In genomic region chr5:73030995-73031394, GRCh38 we compare ENCODE assay signal across 12 cellular contexts.
DNase-seq lines count a peak whose midpoint lies in the region; ATAC-seq, FAIRE-seq and TF ChIP-seq lines count a peak whose summit lies in the region.
"Had no signal": no experiment of that assay in that cellular context is flagged by ENCODE, and none has a peak within 500 bp of the region (broad histone marks: within the 10 kb centered on the region; RNA-seq: fewer than 3 reads in every experiment).

No MANE protein-coding gene starts in this region.

- H3K36me3 ChIP-seq in A673 (ENCODE audit: insufficient read depth, low read length, poor library complexity, severe bottlenecking): no peaks in the 10 kb centered on the region
- peaks cover 3 to 4% of the 10 kb centered on the region in 2 experiments for H3K36me3 ChIP-seq in keratinocyte (ENCODE audit: control insufficient read depth in 2 of 2, extremely low read depth in 1 of 2, insufficient read depth in 2 of 2, low read length in 2 of 2)

- peak; percentile 11 for DNase-seq in A673 (ENCODE audit: low spot score)
- DNase-seq in HS-27A (ENCODE audit: low read depth): peak; percentile 52
- DNase-seq in astrocyte of the hippocampus (ENCODE audit: low read depth, low spot score): peak; percentile 90
- DNase-seq in keratinocyte (ENCODE audit: low read depth, low spot score): peak; percentile 54
- DNase-seq in DMS153 treated with DMSO at 0.1 percent for 48 hours (lab: John Stamatoyannopoulos, UW; ENCODE audit: unreplicated experiment): no peak
- DNase-seq: anterior cingulate cortex; CD4-positive, CD25-positive, alpha-beta regulatory T cell; left cardiac atrium had no signal

- BruUV-seq in A673 (replicated peaks; lab: Mats Ljungman, UMichigan): no TSS peak

- no peak overlapping the region for H2AFZ ChIP-seq in keratinocyte (ENCODE audit: control insufficient read depth, low read length)

- no peaks in the 10 kb centered on the region for H3K9me3 ChIP-seq in A673 (ENCODE audit: low read depth, low read length, poor library complexity, severe bottlenecking)
- no peaks in the 10 kb centered on the region for H3K9me3 ChIP-seq in keratinocyte (ENCODE audit: control insufficient read depth, low read depth, low read length)

- no peaks in the 10 kb centered on the region for H3K4me1 ChIP-seq in A673 (ENCODE audit: insufficient read depth, low read length, poor library complexity, severe bottlenecking)
- peaks cover 29% of the 10 kb centered on the region for H3K4me1 ChIP-seq in keratinocyte (ENCODE audit: control insufficient read depth, extremely low read depth, insufficient read depth, low read length)

- TF ChIP-seq CTCF in A673 (conservative IDR thresholded peaks at IDR 0.05; ENCODE audit: low read depth, low read length): no peak
- TF ChIP-seq CTCF in keratinocyte (optimal IDR thresholded peaks at IDR 0.05 in 1 of 3, IDR thresholded peaks at IDR 0.05 in 1 of 3, conservative IDR thresholded peaks at IDR 0.05 in 1 of 3; ENCODE audit: extremely low read depth in 1 of 3, insufficient read depth in 2 of 3, low read length in 3 of 3): no peak

- no peaks in the 10 kb centered on the region for H4K20me1 ChIP-seq in keratinocyte (ENCODE audit: control insufficient read depth, extremely low read depth, insufficient read depth, low read length)

- H3K27ac ChIP-seq in A673 (ENCODE audit: low read depth, low read length, poor library complexity, severe bottlenecking) (no peak overlapping the region), keratinocyte (ENCODE audit: control insufficient read depth, insufficient read depth, low read length) (peak overlapping the region; percentile 81)
- H3K27ac ChIP-seq: VCaP had no signal

- H3K27me3 ChIP-seq in A673 (replicated peaks; ENCODE audit: insufficient read depth, low read depth, low read length, poor library complexity) (no peaks in the 10 kb centered on the region), keratinocyte (ENCODE audit: control insufficient read depth, extremely low read depth, insufficient read depth, low read length) (no peaks in the 10 kb centered on the region)

- H3K4me3 ChIP-seq in A673 (ENCODE audit: low read depth, low read length, poor library complexity, severe bottlenecking) (no peak overlapping the region), keratinocyte (ENCODE audit: control insufficient read depth in 2 of 3, extremely low read depth in 1 of 3, insufficient read depth in 2 of 3, low read depth in 1 of 3, low read length in 3 of 3) (peak overlapping the region in 2 of 3 experiments; percentile 25 to 56)

- no peaks in the 10 kb centered on the region for H3K79me2 ChIP-seq in keratinocyte (ENCODE audit: control insufficient read depth, insufficient read depth, low read length)

- no peaks in the 10 kb centered on the region for H3K9me1 ChIP-seq in keratinocyte (ENCODE audit: control insufficient read depth, extremely low read depth, insufficient read depth, low read length)

- dilution Hi-C loops in keratinocyte (cut with MboI; ENCODE audit: extremely low pct_ligation_motif_present, low sequenced_read_pairs): no loop called here

- intact Hi-C loops in A673 (cut with micrococcal nuclease; ENCODE audit: unreplicated experiment): no loop called here

- POLR2A ChIA-PET in A673 (lab: Charles Lee; ENCODE audit: low non-redundant PET): no interaction called here

- peak; percentile 98 for FAIRE-seq in keratinocyte (lab: Jason Lieb, UNC)

- CTCF ChIA-PET in A673 (lab: Charles Lee): no interaction called here

- H3K9ac ChIP-seq in keratinocyte (ENCODE audit: control insufficient read depth, extremely low read depth, insufficient read depth, low read length): peak overlapping the region; percentile 9

- ATAC-seq in GM18867 (IDR thresholded peaks at IDR 0.05; ENCODE audit: unreplicated experiment) (no peak), HG02870 (IDR thresholded peaks at IDR 0.05; ENCODE audit: unreplicated experiment) (no peak), GM21619 (IDR thresholded peaks at IDR 0.05; ENCODE audit: unreplicated experiment) (no peak)

- peak overlapping the region; percentile 90 for H3K4me2 ChIP-seq in keratinocyte (ENCODE audit: control insufficient read depth, extremely low read depth, insufficient read depth, low read depth, low read length)
